8 cellular contexts compared by ENCODE assay signal in the genomic region with DNA sequence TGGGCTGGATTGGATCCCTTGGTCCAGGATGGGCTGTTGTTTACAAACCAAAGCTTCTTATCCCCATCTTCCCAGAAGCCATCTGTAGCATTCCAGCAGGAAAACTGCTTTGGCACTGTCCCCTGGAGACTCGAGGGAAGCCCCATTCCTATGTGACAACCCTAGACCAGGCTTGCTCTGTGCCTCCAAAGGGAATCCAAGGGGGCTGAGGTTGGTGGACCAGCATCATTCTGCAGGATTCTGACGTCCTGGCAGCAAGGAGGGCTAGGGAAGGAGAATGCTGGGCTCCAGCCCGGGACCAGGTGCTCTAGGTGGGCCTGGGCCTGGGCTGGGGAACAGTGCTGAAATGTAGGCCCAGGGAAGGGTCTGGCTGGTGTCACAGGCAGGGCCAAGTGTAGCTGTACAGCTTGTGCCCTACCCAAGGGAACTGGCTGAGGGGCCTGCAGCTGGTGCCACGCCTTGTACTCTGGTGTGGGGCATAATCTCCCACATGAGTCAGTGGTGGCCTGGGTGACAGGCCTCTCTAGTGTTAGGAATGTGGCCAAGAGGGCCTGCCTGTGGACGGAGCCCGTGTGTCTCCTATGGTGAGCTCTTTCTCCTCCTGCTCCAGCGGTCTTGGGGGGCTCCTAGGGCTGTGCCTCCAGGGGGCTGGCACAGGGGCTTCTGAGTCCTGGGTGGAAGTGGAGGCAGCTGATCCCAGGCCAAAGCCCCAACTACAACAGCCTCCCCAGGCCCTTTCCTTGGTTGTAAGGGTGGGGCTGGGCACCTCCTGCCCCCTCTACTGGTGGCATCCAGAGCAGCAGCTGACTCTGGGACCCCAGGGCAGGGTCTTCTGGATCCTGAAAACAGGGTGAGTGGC. TPM values are rescaled to one million over a fixed set of nuclear protein-coding genes. Genes with fewer than 3 reads are reported as not detected.
DNase-seq lines count a peak whose midpoint lies in the region; ATAC-seq and TF ChIP-seq lines count a peak whose summit lies in the region.

No MANE protein-coding gene starts in this region.

- H3K27ac ChIP-seq in OCI-LY7 (ENCODE audit: low read depth, low read length, poor library complexity, severe bottlenecking), result no peak overlapping the region
- H3K27ac ChIP-seq in naive thymus-derived CD4-positive, alpha-beta T cell (ENCODE audit: low read depth, low read length), result no peak overlapping the region

- H3K36me3 ChIP-seq in OCI-LY7 (ENCODE audit: insufficient read depth, low read length), result no peaks in the 10 kb centered on the region
- no peaks in the 10 kb centered on the region for H3K36me3 ChIP-seq in naive thymus-derived CD4-positive, alpha-beta T cell (ENCODE audit: control insufficient read depth in 2 of 3, insufficient read depth in 3 of 3, low read length in 3 of 3)

- H3K27ac Mint-ChIP-seq in stimulated activated naive B cell treated with anti-CD40 and anti-IgM and Interleukin-4, amounts not matched to agents 10 μg/mL and 1 μg/mL and 100 μg/mL, for 72 hours, result no peak overlapping the region
- peak overlapping the region in 4 of 9 donors; percentile 14 to 80 (median 37) for H3K27ac Mint-ChIP-seq in naive thymus-derived CD4-positive, alpha-beta T cell

- TF ChIP-seq CTCF in OCI-LY7 (conservative IDR thresholded peaks at IDR 0.05; ENCODE audit: low read length) (peak; percentile 76), fibroblast of mammary gland (conservative IDR thresholded peaks at IDR 0.05; ENCODE audit: control insufficient read depth, insufficient read depth, low read depth, low read length) (peak; percentile 24), retinal pigment epithelial cell (conservative IDR thresholded peaks at IDR 0.05; ENCODE audit: low read depth, low read length) (peak; percentile 49)

- H3K79me2 ChIP-seq in OCI-LY7 (ENCODE audit: insufficient read depth, low read depth, low read length), result no peaks in the 10 kb centered on the region

- H3K4me3 Mint-ChIP-seq in stimulated activated naive B cell treated with anti-CD40 and anti-IgM and Interleukin-4, amounts not matched to agents 10 μg/mL and 1 μg/mL and 100 μg/mL, for 72 hours, result no peak overlapping the region
- no peak overlapping the region for H3K4me3 Mint-ChIP-seq in naive thymus-derived CD4-positive, alpha-beta T cell

- peaks cover 10 to 21% of the 10 kb centered on the region in 2 donors for H3K4me1 Mint-ChIP-seq in stimulated activated naive B cell treated with anti-CD40 and anti-IgM and Interleukin-4, amounts not matched to agents 10 μg/mL and 1 μg/mL and 100 μg/mL, for 72 hours
- peaks cover 25 to 56% (median 42%) of the 10 kb centered on the region in 7 donors for H3K4me1 Mint-ChIP-seq in naive thymus-derived CD4-positive, alpha-beta T cell

- POLR2A ChIA-PET in OCI-LY7 (lab: Charles Lee), result interaction anchor here (0.5 to 1.9 kb wide), 3 partner anchors 23 to 562 kb away, joined by 3 to 5 read pairs (median 3); no protein-coding TSS in a partner anchor
- POLR2A ChIA-PET in naive thymus-derived CD4-positive, alpha-beta T cell (lab: Charles Lee), result interaction anchor here (1.3 to 11.1 kb wide), 5 partner anchors 17 to 45 kb away, joined by 3 to 169 read pairs (median 6); partner anchors contain the start of genes ARL3, SFXN2 and TRIM8

- no peak for ATAC-seq in stimulated activated naive B cell treated with anti-CD40 and anti-IgM and Interleukin-4, amounts not matched to agents 10 μg/mL and 1 μg/mL and 100 μg/mL, for 72 hours (replicated peaks)
- ATAC-seq in HG03196 (IDR thresholded peaks at IDR 0.05; ENCODE audit: unreplicated experiment), result no peak
- ATAC-seq in naive thymus-derived CD4-positive, alpha-beta T cell, result no peak
- no peak for ATAC-seq in HG02973 (IDR thresholded peaks at IDR 0.05; ENCODE audit: unreplicated experiment)

- CTCF ChIA-PET in OCI-LY7 (lab: Charles Lee; ENCODE audit: unreplicated experiment), result interaction anchor here (1.1 to 1.9 kb wide), 2 partner anchors 8 to 13 kb away, joined by 3 to 9 read pairs; no protein-coding TSS in a partner anchor
- CTCF ChIA-PET in naive thymus-derived CD4-positive, alpha-beta T cell (lab: Charles Lee), result interaction anchor here (0.5 to 3.0 kb wide), 3 partner anchors 15 to 30 kb away, joined by 3 to 12 read pairs (median 5); no protein-coding TSS in a partner anchor

- H3K9me3 ChIP-seq in OCI-LY7 (ENCODE audit: low read length), result no peaks in the 10 kb centered on the region
- H3K9me3 ChIP-seq in naive thymus-derived CD4-positive, alpha-beta T cell (ENCODE audit: control insufficient read depth in 2 of 3, low read length in 3 of 3), result no peaks in the 10 kb centered on the region

- H3K4me2 ChIP-seq in OCI-LY7 (ENCODE audit: low read length), result no peak overlapping the region

- no peaks in the 10 kb centered on the region for H3K36me3 Mint-ChIP-seq in stimulated activated naive B cell treated with anti-CD40 and anti-IgM and Interleukin-4, amounts not matched to agents 10 μg/mL and 1 μg/mL and 100 μg/mL, for 72 hours
- peaks cover 0 to 4% (median 0%) of the 10 kb centered on the region in 5 donors for H3K36me3 Mint-ChIP-seq in naive thymus-derived CD4-positive, alpha-beta T cell

- H3K9me3 Mint-ChIP-seq in stimulated activated naive B cell treated with anti-CD40 and anti-IgM and Interleukin-4, amounts not matched to agents 10 μg/mL and 1 μg/mL and 100 μg/mL, for 72 hours, result no peaks in the 10 kb centered on the region
- H3K9me3 Mint-ChIP-seq in naive thymus-derived CD4-positive, alpha-beta T cell, result no peaks in the 10 kb centered on the region

- DNase-seq in GM04504 (ENCODE audit: low read depth) (peak; percentile 48), OCI-LY7 (ENCODE audit: low spot score) (peak; percentile 35), fibroblast of mammary gland (ENCODE audit: low read depth) (peak; percentile 41), retinal pigment epithelial cell (ENCODE audit: low read depth) (peak; percentile 40)
- DNase-seq in stimulated activated naive B cell treated with anti-CD40 and anti-IgM and Interleukin-4, amounts not matched to agents 10 μg/mL and 1 μg/mL and 100 μg/mL, for 72 hours, result no peak
- DNase-seq in naive thymus-derived CD4-positive, alpha-beta T cell, result no peak

- H3K27me3 ChIP-seq in naive thymus-derived CD4-positive, alpha-beta T cell (ENCODE audit: control insufficient read depth in 2 of 2, insufficient read depth in 2 of 2, low read length in 2 of 2), result no peaks in the 10 kb centered on the region

- no peaks in the 10 kb centered on the region for H3K4me1 ChIP-seq in OCI-LY7 (ENCODE audit: insufficient read depth, low read length, poor library complexity, severe bottlenecking)
- H3K4me1 ChIP-seq in naive thymus-derived CD4-positive, alpha-beta T cell (ENCODE audit: control insufficient read depth in 2 of 2, insufficient read depth in 2 of 2, low read length in 2 of 2), result peaks cover 9 to 25% of the 10 kb centered on the region in 2 donors

- no peaks in the 10 kb centered on the region for H4K20me1 ChIP-seq in OCI-LY7 (ENCODE audit: insufficient read depth, low read length)

- no peaks in the 10 kb centered on the region for H3K27me3 Mint-ChIP-seq in stimulated activated naive B cell treated with anti-CD40 and anti-IgM and Interleukin-4, amounts not matched to agents 10 μg/mL and 1 μg/mL and 100 μg/mL, for 72 hours
- H3K27me3 Mint-ChIP-seq in naive thymus-derived CD4-positive, alpha-beta T cell, result no peaks in the 10 kb centered on the region

- H3K4me3 ChIP-seq in OCI-LY7 (ENCODE audit: low read depth, low read length, poor library complexity, severe bottlenecking), result no peak overlapping the region
- no peak overlapping the region for H3K4me3 ChIP-seq in fibroblast of mammary gland (ENCODE audit: control insufficient read depth, low read depth, low read length)
- H3K4me3 ChIP-seq in retinal pigment epithelial cell (ENCODE audit: low read length), result no peak overlapping the region
- H3K4me3 ChIP-seq in naive thymus-derived CD4-positive, alpha-beta T cell (ENCODE audit: low read length), result no peak overlapping the region

- H2AFZ ChIP-seq in OCI-LY7 (ENCODE audit: low read length), result no peak overlapping the region

- intact Hi-C loops in OCI-LY7 (cut with micrococcal nuclease; ENCODE audit: unreplicated experiment), result no loop called here
- intact Hi-C loops in naive thymus-derived CD4-positive, alpha-beta T cell (cut with micrococcal nuclease), result loop anchor here in 1 of 2 donors (5.0 kb wide), 1 partner anchor 57 kb away; no protein-coding TSS in a partner anchor

- BruUV-seq in OCI-LY7 (replicated peaks; lab: Mats Ljungman, UMichigan), result no TSS peak

- H3K9me2 ChIP-seq in OCI-LY7 (ENCODE audit: insufficient read depth, low read length), result no peaks in the 10 kb centered on the region

RNA-seq across cellular contexts. Expression of gene TRIM8, which starts 25.2 kb away (rescaled TPM):
- total RNA-seq in OCI-LY7 (2014; rRNA removed; shearing (Covaris generic)), result 54.2 and 67.3 TPM in 2 replicates
- total RNA-seq in OCI-LY7 (2022), result 73.1 and 92.1 TPM in 2 replicates
- 10 to 100 TPM; 55.2 to 88.7 (median 59.1) TPM for total RNA-seq in naive thymus-derived CD4-positive, alpha-beta T cell
- polyA plus RNA-seq in naive thymus-derived CD4-positive, alpha-beta T cell, result 10 to 100 TPM; 23.9 to 50.5 TPM

RNA-seq across cellular contexts. Expression of gene ARL3, which starts 44.8 kb away (rescaled TPM):
- total RNA-seq in OCI-LY7 (2014; rRNA removed; shearing (Covaris generic)), result 7.3 and 8.1 TPM in 2 replicates
- total RNA-seq in OCI-LY7 (2022), result 11.7 and 12.5 TPM in 2 replicates
- 1 to 10 TPM; 1.3 to 5.1 (median 2.9) TPM for total RNA-seq in naive thymus-derived CD4-positive, alpha-beta T cell
- 1 to 10 TPM; 2.2 to 3.4 TPM for polyA plus RNA-seq in naive thymus-derived CD4-positive, alpha-beta T cell

RNA-seq across cellular contexts. Expression of gene SFXN2, which starts 45.0 kb away (rescaled TPM):
- total RNA-seq in OCI-LY7 (2014; rRNA removed; shearing (Covaris generic)), result 26.9 and 38.1 TPM in 2 replicates
- 43.0 and 45.1 TPM in 2 replicates for total RNA-seq in OCI-LY7 (2022)
- total RNA-seq in naive thymus-derived CD4-positive, alpha-beta T cell, result 10 to 100 TPM; 11.6 to 32.1 (median 26.8) TPM
- 10 to 100 TPM; 11.4 to 17.5 TPM for polyA plus RNA-seq in naive thymus-derived CD4-positive, alpha-beta T cell

Comparison
In these comparisons a context has a peak if more than half of its experiments do, and no peak if none do; other contexts are left out.
1. DNase-seq: peak in GM04504 (single experiment), OCI-LY7 (single experiment), fibroblast of mammary gland (single experiment) and retinal pigment epithelial cell (single experiment); none in stimulated activated naive B cell treated with anti-CD40 and anti-IgM and Interleukin-4, amounts not matched to agents 10 μg/mL and 1 μg/mL and 100 μg/mL, for 72 hours (single experiment) and naive thymus-derived CD4-positive, alpha-beta T cell (0 of 9).
2. CTCF ChIP-seq: peak in every context shown above with its lines; median percentile 76 in OCI-LY7; 49 in retinal pigment epithelial cell; 24 in fibroblast of mammary gland.